ENCODE assay signal across 8 cellular contexts in genomic region chr20:48823960-48824497, GRCh38. TPM values are rescaled to one million over a fixed set of nuclear protein-coding genes. Genes with fewer than 3 reads are reported as not detected.
DNase-seq lines count a peak whose midpoint lies in the region; ATAC-seq and TF ChIP-seq lines count a peak whose summit lies in the region.

No MANE protein-coding gene starts in this region.

- H3K9ac ChIP-seq in skeletal muscle satellite cell (ENCODE audit: low read depth, low read length), result no peak overlapping the region

- peaks cover 42% of the 10 kb centered on the region for H3K4me1 Mint-ChIP-seq in HFFc6 (ENCODE audit: low read depth)

- peaks cover 31% of the 10 kb centered on the region for H3K4me1 ChIP-seq in skeletal muscle satellite cell (ENCODE audit: control insufficient read depth, insufficient read depth, low read length)

- no peaks in the 10 kb centered on the region for H3K9me3 ChIP-seq in skeletal muscle satellite cell (replicated peaks; ENCODE audit: low read length)

- peak; percentile 82 to 86 for ATAC-seq in activated CD4-positive, CD25-positive, alpha-beta regulatory T cell treated with anti-CD3 and anti-CD28 coated beads, Interleukin-2, amount 50 U/mL, for 24 hours

- no peaks in the 10 kb centered on the region for H3K36me3 Mint-ChIP-seq in HFFc6 (ENCODE audit: low read depth)

- DNase-seq in AG09319 (ENCODE audit: extremely low read depth, low read depth) (peak; percentile 42), HFFc6 (peak; percentile 83), NCI-H2029 treated with DMSO at 0.1 percent for 48 hours (lab: John Stamatoyannopoulos, UW) (no peak), DMS153 treated with DMSO at 0.1 percent for 48 hours (lab: John Stamatoyannopoulos, UW; ENCODE audit: unreplicated experiment) (no peak), mesenteric fat pad (ENCODE audit: low spot score) (no peak)
- DNase-seq in effector CD4-positive, alpha-beta T cell, result peak; percentile 49

- TF ChIP-seq CTCF in AG09319 (IDR thresholded peaks at IDR 0.05; ENCODE audit: low read depth, low read length) (no peak), HFFc6 (IDR thresholded peaks at IDR 0.05) (no peak)

- H3K27me3 ChIP-seq in skeletal muscle satellite cell (ENCODE audit: control insufficient read depth, insufficient read depth, low read length), result peaks cover 2% of the 10 kb centered on the region

- H3K36me3 ChIP-seq in skeletal muscle satellite cell (ENCODE audit: insufficient read depth, low read length), result no peaks in the 10 kb centered on the region

- no peaks in the 10 kb centered on the region for H3K9me3 Mint-ChIP-seq in HFFc6

- no peak overlapping the region for H3K4me3 ChIP-seq in skeletal muscle satellite cell (ENCODE audit: low read length)

- peak overlapping the region; percentile 42 for H3K4me2 ChIP-seq in skeletal muscle satellite cell (ENCODE audit: low read length)

- peaks cover 14% of the 10 kb centered on the region for H3K27me3 Mint-ChIP-seq in HFFc6 (ENCODE audit: insufficient read depth)

- peak overlapping the region; percentile 65 for H3K4me3 Mint-ChIP-seq in HFFc6

- H3K27ac Mint-ChIP-seq in HFFc6, result peak overlapping the region; percentile 74

RNA-seq across cellular contexts. Expression of gene PREX1, which starts 3.8 kb away (rescaled TPM):
- 1 to 10 TPM; 1.8 to 4.1 (median 2.8) TPM for total RNA-seq in HFFc6 (2021; fragmentation: NEBNext Ultra II Directional; extraction: Animal tissue kit (Norgen Biotek cat#: 25700))
- total RNA-seq in skeletal muscle satellite cell (2012; rRNA removed), result 9.9 and 11.4 TPM in 2 replicates
- 44.0 TPM for total RNA-seq in mesenteric fat pad

Comparison
In these comparisons a context has a peak if more than half of its experiments do, and no peak if none do; other contexts are left out.
1. DNase-seq: peak in AG09319 (single experiment), HFFc6 (single experiment) and effector CD4-positive, alpha-beta T cell (single experiment); none in NCI-H2029 treated with DMSO at 0.1 percent for 48 hours (single experiment), DMS153 treated with DMSO at 0.1 percent for 48 hours (single experiment) and mesenteric fat pad (single experiment).